Comparison of ENCODE assay signal across 8 cellular contexts in genomic region chr19:3625996-3626472, GRCh38. TPM values are rescaled to one million over a fixed set of nuclear protein-coding genes. Genes with fewer than 3 reads are reported as not detected.
DNase-seq lines count a peak whose midpoint lies in the region; ATAC-seq, FAIRE-seq and TF ChIP-seq lines count a peak whose summit lies in the region.

No MANE protein-coding gene starts in this region.

- H3K36me3 Mint-ChIP-seq in activated naive CD8-positive, alpha-beta T cell treated with anti-CD3 and anti-CD28 coated beads, Interleukin-2, amount 50 U/mL, for 24 hours (ENCODE audit: low read depth): peaks cover 2% of the 10 kb centered on the region

- peak overlapping the region; percentile 74 to 86 for H3K9ac ChIP-seq in kidney (ENCODE audit: low read length in 2 of 2)

- no peak for TF ChIP-seq CTCF in kidney (IDR thresholded peaks at IDR 0.05; ENCODE audit: borderline replicate concordance, extremely low read depth, insufficient read depth)

- no peak for FAIRE-seq in kidney (lab: Jason Lieb, UNC)

- H3K4me1 ChIP-seq in kidney (ENCODE audit: control insufficient read depth in 1 of 2, insufficient read depth in 1 of 2, low read depth in 1 of 2, low read length in 2 of 2) (peaks cover 4 to 17% of the 10 kb centered on the region in 2 donors), thymus (ENCODE audit: control insufficient read depth, insufficient read depth, low read length) (peaks cover 13% of the 10 kb centered on the region)

- H3K9me3 Mint-ChIP-seq in activated naive CD8-positive, alpha-beta T cell treated with anti-CD3 and anti-CD28 coated beads, Interleukin-2, amount 50 U/mL, for 24 hours: no peaks in the 10 kb centered on the region

- WGBS in thymus: 2% methylated on average over 21 of the region's 21 CpGs

- DNase-seq in EL: peak; percentile 16
- no peak for DNase-seq in activated naive CD8-positive, alpha-beta T cell treated with anti-CD3 and anti-CD28 coated beads, Interleukin-2, amount 50 U/mL, for 24 hours
- DNase-seq in kidney: no peak
- no peak for DNase-seq in activated effector memory CD4-positive, alpha-beta T cell treated with anti-CD3 and anti-CD28 coated beads, Interleukin-2, amount 50 U/mL, for 16 hours
- no peak for DNase-seq in iPS-NIHi11 (ENCODE audit: low spot score)

- H3K36me3 ChIP-seq in kidney (ENCODE audit: control insufficient read depth in 1 of 2, insufficient read depth in 2 of 2, low read length in 2 of 2) (no peaks in the 10 kb centered on the region), thymus (ENCODE audit: control insufficient read depth, insufficient read depth) (peaks cover 27% of the 10 kb centered on the region)

- H3K4me3 Mint-ChIP-seq in activated naive CD8-positive, alpha-beta T cell treated with anti-CD3 and anti-CD28 coated beads, Interleukin-2, amount 50 U/mL, for 24 hours: peak overlapping the region; percentile 95

- H3K27me3 ChIP-seq in thymus (ENCODE audit: control insufficient read depth, insufficient read depth): no peaks in the 10 kb centered on the region

- H3K4me3 ChIP-seq in kidney (ENCODE audit: low read length in 2 of 2): peak overlapping the region; percentile 66 to 97
- H3K4me3 ChIP-seq in thymus (ENCODE audit: low read length): peak overlapping the region; percentile 89

- H3K27ac Mint-ChIP-seq in activated naive CD8-positive, alpha-beta T cell treated with anti-CD3 and anti-CD28 coated beads, Interleukin-2, amount 50 U/mL, for 24 hours: peak overlapping the region; percentile 98

- H3K27me3 Mint-ChIP-seq in activated naive CD8-positive, alpha-beta T cell treated with anti-CD3 and anti-CD28 coated beads, Interleukin-2, amount 50 U/mL, for 24 hours: no peaks in the 10 kb centered on the region

- peaks cover 32% of the 10 kb centered on the region for H3K4me1 Mint-ChIP-seq in activated naive CD8-positive, alpha-beta T cell treated with anti-CD3 and anti-CD28 coated beads, Interleukin-2, amount 50 U/mL, for 24 hours

- no peak overlapping the region for H3K27ac ChIP-seq in kidney (ENCODE audit: low read depth in 2 of 2, low read length in 2 of 2)
- H3K27ac ChIP-seq in thymus (ENCODE audit: low read depth): peak overlapping the region; percentile 38

- intact Hi-C loops in kidney (cut with DNase I): no loop called here

- ATAC-seq in HG03097 (IDR thresholded peaks at IDR 0.05; ENCODE audit: low FRiP score, unreplicated experiment): peak; percentile 8
- ATAC-seq in activated naive CD8-positive, alpha-beta T cell treated with anti-CD3 and anti-CD28 coated beads, Interleukin-2, amount 50 U/mL, for 24 hours: no peak
- no peak for ATAC-seq in HG03460 (IDR thresholded peaks at IDR 0.05; ENCODE audit: unreplicated experiment)

- H3K9me3 ChIP-seq in kidney (ENCODE audit: control insufficient read depth in 1 of 2, low read length in 2 of 2) (no peaks in the 10 kb centered on the region), thymus (ENCODE audit: control insufficient read depth) (no peaks in the 10 kb centered on the region)

RNA-seq across cellular contexts. Expression of gene CACTIN, which starts 0.6 kb away (rescaled TPM):
- total RNA-seq in kidney: 23.9 TPM
- polyA plus RNA-seq in kidney (ENCODE audit: insufficient read depth, low read depth, low replicate concordance) (11.6 TPM), thymus (20.4 TPM)

RNA-seq across cellular contexts. Expression of gene TBXA2R, which starts 19.4 kb away (rescaled TPM):
- total RNA-seq in kidney: 6.7 TPM
- 8.8 TPM for polyA plus RNA-seq in kidney (ENCODE audit: insufficient read depth, low read depth, low replicate concordance)
- 1.2 TPM for polyA plus RNA-seq in thymus

RNA-seq across cellular contexts. Expression of gene GIPC3, which starts 40.8 kb away (rescaled TPM):
- 2.1 TPM for total RNA-seq in kidney
- polyA plus RNA-seq in kidney (ENCODE audit: insufficient read depth, low read depth, low replicate concordance) (2.1 TPM), thymus (0.91 TPM)

RNA-seq across cellular contexts. Expression of gene HMG20B, which starts 53.3 kb away (rescaled TPM):
- total RNA-seq in kidney: 69.7 TPM
- polyA plus RNA-seq in kidney (ENCODE audit: insufficient read depth, low read depth, low replicate concordance) (82.6 TPM), thymus (111 TPM)
